Comparison of ENCODE assay signal across 21 cellular contexts in genomic region chr6:150638286-150638685, GRCh38. TPM values are rescaled to one million over a fixed set of nuclear protein-coding genes. Genes with fewer than 3 reads are reported as not detected.
DNase-seq lines count a peak whose midpoint lies in the region; ATAC-seq and TF ChIP-seq lines count a peak whose summit lies in the region.
"Had no signal": no experiment of that assay in that cellular context is flagged by ENCODE, and none has a peak within 500 bp of the region (broad histone marks: within the 10 kb centered on the region; RNA-seq: fewer than 3 reads in every experiment).

No MANE protein-coding gene starts in this region.

- intact Hi-C loops in left ventricle myocardium inferior (cut with micrococcal nuclease) = no loop called here

- no peak for DNase-seq in stimulated activated naive CD8-positive, alpha-beta T cell treated with anti-CD3 and anti-CD28 coated beads, Interleukin-15, amount 100 ng/mL, for 72 hours
- no peak for DNase-seq in central memory CD8-positive, alpha-beta T cell (ENCODE audit: low spot score in 2 of 2)
- no peak for DNase-seq in naive B cell
- DNase-seq in stimulated activated CD4-positive, alpha-beta T cell treated with anti-CD3 and anti-CD28 coated beads, Interleukin-4, amount 100 ng/mL, for 4 hours = no peak
- DNase-seq in inferior parietal cortex (ENCODE audit: extremely low spot score) = no peak
- no peak for DNase-seq in left ventricle myocardium inferior
- DNase-seq: BE2C; CD4-positive, CD25-positive, alpha-beta regulatory T cell; COR-L47; HCEC 1CT; NCI-H1105; NCI-H1694; NCI-H2081 treated with DMSO at 0.1 percent for 48 hours; NCI-H446 treated with DMSO at 0.1 percent for 48 hours; NCI-H748 treated with DMSO at 0.1 percent for 48 hours; NK-92 treated with Interleukin-12 subunit alpha and Interleukin-12 subunit beta, amount 100 ng/mL, for 24 hours; OCI-M1; SHP77 had no signal

- no peaks in the 10 kb centered on the region for H3K9me3 Mint-ChIP-seq in stimulated activated naive CD8-positive, alpha-beta T cell treated with anti-CD3 and anti-CD28 coated beads, Interleukin-15, Interleukin-2, amounts not matched to agents 100 ng/mL and 50 ng/mL, for 24 hours
- no peaks in the 10 kb centered on the region for H3K9me3 Mint-ChIP-seq in stimulated activated naive CD8-positive, alpha-beta T cell treated with anti-CD3 and anti-CD28 coated beads, Interleukin-15, amount 100 ng/mL, for 72 hours
- H3K9me3 Mint-ChIP-seq in central memory CD8-positive, alpha-beta T cell = peaks cover 5% of the 10 kb centered on the region
- no peaks in the 10 kb centered on the region for H3K9me3 Mint-ChIP-seq in naive B cell
- H3K9me3 Mint-ChIP-seq: GM23338 had no signal

- H3K4me1 ChIP-seq in left ventricle myocardium inferior = peaks cover 48% of the 10 kb centered on the region
- H3K4me1 ChIP-seq: BE2C had no signal

- peaks cover 87% of the 10 kb centered on the region for H3K4me1 Mint-ChIP-seq in stimulated activated naive CD8-positive, alpha-beta T cell treated with anti-CD3 and anti-CD28 coated beads, Interleukin-15, Interleukin-2, amounts not matched to agents 100 ng/mL and 50 ng/mL, for 24 hours (ENCODE audit: low read depth)
- H3K4me1 Mint-ChIP-seq in stimulated activated naive CD8-positive, alpha-beta T cell treated with anti-CD3 and anti-CD28 coated beads, Interleukin-15, amount 100 ng/mL, for 72 hours = peaks cover 37% of the 10 kb centered on the region
- H3K4me1 Mint-ChIP-seq in central memory CD8-positive, alpha-beta T cell = peaks cover 52% of the 10 kb centered on the region
- peaks cover 59 to 91% (median 81%) of the 10 kb centered on the region in 3 donors for H3K4me1 Mint-ChIP-seq in naive B cell

- peaks cover 8% of the 10 kb centered on the region for H3K27me3 Mint-ChIP-seq in stimulated activated naive CD8-positive, alpha-beta T cell treated with anti-CD3 and anti-CD28 coated beads, Interleukin-15, Interleukin-2, amounts not matched to agents 100 ng/mL and 50 ng/mL, for 24 hours
- peaks cover 22% of the 10 kb centered on the region for H3K27me3 Mint-ChIP-seq in stimulated activated naive CD8-positive, alpha-beta T cell treated with anti-CD3 and anti-CD28 coated beads, Interleukin-15, amount 100 ng/mL, for 72 hours
- H3K27me3 Mint-ChIP-seq in central memory CD8-positive, alpha-beta T cell = no peaks in the 10 kb centered on the region
- H3K27me3 Mint-ChIP-seq in naive B cell = no peaks in the 10 kb centered on the region

- no peaks in the 10 kb centered on the region for H3K36me3 Mint-ChIP-seq in stimulated activated naive CD8-positive, alpha-beta T cell treated with anti-CD3 and anti-CD28 coated beads, Interleukin-15, Interleukin-2, amounts not matched to agents 100 ng/mL and 50 ng/mL, for 24 hours (ENCODE audit: low read depth)
- H3K36me3 Mint-ChIP-seq in central memory CD8-positive, alpha-beta T cell (ENCODE audit: insufficient read depth) = peaks cover 6% of the 10 kb centered on the region
- H3K36me3 Mint-ChIP-seq in naive B cell = peaks cover 15 to 26% of the 10 kb centered on the region in 2 donors
- H3K36me3 Mint-ChIP-seq: CD4-positive, CD25-positive, alpha-beta regulatory T cell had no signal

- H3K4me3 Mint-ChIP-seq in stimulated activated naive CD8-positive, alpha-beta T cell treated with anti-CD3 and anti-CD28 coated beads, Interleukin-15, Interleukin-2, amounts not matched to agents 100 ng/mL and 50 ng/mL, for 24 hours = no peak overlapping the region
- H3K4me3 Mint-ChIP-seq in stimulated activated naive CD8-positive, alpha-beta T cell treated with anti-CD3 and anti-CD28 coated beads, Interleukin-15, amount 100 ng/mL, for 72 hours = no peak overlapping the region
- no peak overlapping the region for H3K4me3 Mint-ChIP-seq in central memory CD8-positive, alpha-beta T cell
- H3K4me3 Mint-ChIP-seq in naive B cell = peak overlapping the region in 6 of 8 donors; percentile 30 to 99 (median 72)
- H3K4me3 Mint-ChIP-seq: CD4-positive, CD25-positive, alpha-beta regulatory T cell; GM23338 had no signal

- ATAC-seq in stimulated activated naive CD8-positive, alpha-beta T cell treated with anti-CD3 and anti-CD28 coated beads, Interleukin-15, amount 100 ng/mL, for 72 hours = no peak
- no peak for ATAC-seq in central memory CD8-positive, alpha-beta T cell (replicated peaks; ENCODE audit: extremely low read depth, poor library complexity, severe bottlenecking)
- ATAC-seq in naive B cell (ENCODE audit: low read depth in 2 of 2) = no peak
- ATAC-seq in GM18511 (IDR thresholded peaks at IDR 0.05; ENCODE audit: unreplicated experiment) = no peak
- ATAC-seq: GM23338 had no signal

- H3K4me3 ChIP-seq in left ventricle myocardium inferior = no peak overlapping the region
- H3K4me3 ChIP-seq: GM23338 had no signal

- H3K27ac Mint-ChIP-seq in stimulated activated naive CD8-positive, alpha-beta T cell treated with anti-CD3 and anti-CD28 coated beads, Interleukin-15, Interleukin-2, amounts not matched to agents 100 ng/mL and 50 ng/mL, for 24 hours = peak overlapping the region; percentile 15
- H3K27ac Mint-ChIP-seq in stimulated activated naive CD8-positive, alpha-beta T cell treated with anti-CD3 and anti-CD28 coated beads, Interleukin-15, amount 100 ng/mL, for 72 hours = no peak overlapping the region
- peak overlapping the region; percentile 73 for H3K27ac Mint-ChIP-seq in central memory CD8-positive, alpha-beta T cell (ENCODE audit: low read depth)
- peak overlapping the region in 5 of 6 donors; percentile 84 to 99 (median 91) for H3K27ac Mint-ChIP-seq in naive B cell
- H3K27ac Mint-ChIP-seq: GM23338 had no signal

- H3K27me3 ChIP-seq in left ventricle myocardium inferior (ENCODE audit: low read depth) = no peaks in the 10 kb centered on the region
- H3K27me3 ChIP-seq: BE2C had no signal

- no peaks in the 10 kb centered on the region for H3K36me3 ChIP-seq in left ventricle myocardium inferior
- H3K36me3 ChIP-seq: BE2C had no signal

- H3K27ac ChIP-seq in left ventricle myocardium inferior (replicated peaks) = no peak overlapping the region

- H3K9me3 ChIP-seq in left ventricle myocardium inferior (replicated peaks) = no peaks in the 10 kb centered on the region
- H3K9me3 ChIP-seq: BE2C had no signal

- TF ChIP-seq CTCF in left ventricle myocardium inferior (IDR thresholded peaks at IDR 0.05; ENCODE audit: borderline replicate concordance) = no peak

RNA-seq across cellular contexts. Expression of gene PLEKHG1, which starts 38.6 kb away (rescaled TPM):
- 10 to 100 TPM; 38.3 to 82.2 (median 50.0) TPM for polyA plus RNA-seq in naive B cell (ENCODE audit: low read depth in 6 of 6)
- 7.4 TPM for total RNA-seq in left ventricle myocardium inferior

Comparison
In these comparisons a context has a peak if more than half of its experiments do, and no peak if none do; other contexts are left out.
1. H3K27ac Mint-ChIP-seq: peak in stimulated activated naive CD8-positive, alpha-beta T cell treated with anti-CD3 and anti-CD28 coated beads, Interleukin-15, Interleukin-2, amounts not matched to agents 100 ng/mL and 50 ng/mL, for 24 hours (single experiment), central memory CD8-positive, alpha-beta T cell (single experiment) and naive B cell (5 of 6); none in stimulated activated naive CD8-positive, alpha-beta T cell treated with anti-CD3 and anti-CD28 coated beads, Interleukin-15, amount 100 ng/mL, for 72 hours (0 of 2).
2. H3K4me3 Mint-ChIP-seq: peak in naive B cell (6 of 8); none in stimulated activated naive CD8-positive, alpha-beta T cell treated with anti-CD3 and anti-CD28 coated beads, Interleukin-15, Interleukin-2, amounts not matched to agents 100 ng/mL and 50 ng/mL, for 24 hours (single experiment), stimulated activated naive CD8-positive, alpha-beta T cell treated with anti-CD3 and anti-CD28 coated beads, Interleukin-15, amount 100 ng/mL, for 72 hours (0 of 2) and central memory CD8-positive, alpha-beta T cell (single experiment).